Comparison of ENCODE assay signal across 27 cellular contexts in the genomic region with DNA sequence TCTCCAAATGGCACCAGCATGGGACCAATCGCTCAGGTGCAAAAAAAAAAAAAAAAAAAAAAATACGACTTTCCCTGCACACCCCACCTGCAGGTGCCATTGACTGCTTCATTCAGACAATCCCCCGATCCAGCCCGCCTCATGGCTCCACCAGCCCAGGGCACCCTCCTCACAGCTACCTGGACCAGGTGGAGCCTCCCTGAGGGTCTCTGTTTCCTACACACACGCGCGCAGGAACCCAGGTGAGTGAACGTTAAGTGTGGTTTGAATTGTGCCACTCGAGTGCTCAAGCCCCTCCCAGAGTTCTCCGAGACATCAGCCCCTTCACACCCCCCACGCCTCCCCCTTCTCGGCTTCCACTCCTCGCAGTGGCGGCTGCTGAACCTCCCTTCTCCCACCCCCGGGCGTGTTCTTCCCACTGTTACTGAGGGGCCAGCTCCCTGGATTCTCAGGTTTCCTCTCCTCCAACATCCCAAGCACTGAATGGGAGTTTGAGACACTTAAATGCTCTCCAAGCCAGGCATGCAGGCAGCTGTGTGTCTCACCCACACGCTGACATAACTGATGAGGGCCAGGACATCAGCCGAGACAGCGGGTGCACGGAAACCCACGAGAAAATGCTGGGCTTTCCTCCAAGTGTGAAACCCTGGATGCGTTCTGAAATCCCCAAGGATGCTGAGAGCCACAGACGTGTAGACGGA.
DNase-seq lines count a peak whose midpoint lies in the region; ATAC-seq and TF ChIP-seq lines count a peak whose summit lies in the region.
"Had no signal": no experiment of that assay in that cellular context is flagged by ENCODE, and none has a peak within 500 bp of the region (broad histone marks: within the 10 kb centered on the region; RNA-seq: fewer than 3 reads in every experiment).

No MANE protein-coding gene starts in this region.

- no peak for TF ChIP-seq POLR2A in thyroid gland (IDR thresholded peaks at IDR 0.05)

- DNase-seq in NCI-H345 (lab: John Stamatoyannopoulos, UW) (peak; percentile 34), NCI-H345 treated with DMSO at 0.1 percent for 48 hours (lab: John Stamatoyannopoulos, UW; ENCODE audit: unreplicated experiment) (no peak), NCI-H2107 treated with DMSO at 0.1 percent for 48 hours (lab: John Stamatoyannopoulos, UW; ENCODE audit: unreplicated experiment) (peak; percentile 48), lung (ENCODE audit: low spot score) (no peak), thyroid gland (peak; percentile 17 to 64), NCI-H146 (lab: John Stamatoyannopoulos, UW) (no peak)
- no peak for DNase-seq in stimulated activated CD4-positive, alpha-beta T cell treated with anti-CD3 and anti-CD28 coated beads, Interleukin-4, amount 100 ng/mL, for 24 hours
- DNase-seq: 8988T; activated CD4-positive, alpha-beta memory T cell treated with anti-CD3 and anti-CD28 coated beads, Interleukin-2, amount 10 ng/mL, durations not matched to agents 7 days and 5 days; activated CD4-positive, CD25-positive, alpha-beta regulatory T cell treated with anti-CD3 and anti-CD28 coated beads, Interleukin-2, amount 50 U/mL, for 72 hours; activated gamma-delta T cell; activated T-cell treated with anti-CD3 and anti-CD28 coated beads for 4 hours; body of pancreas; effector CD8-positive, alpha-beta T cell; foreskin fibroblast; GF-D8; GM23248; heart right ventricle; mesendoderm; NCI-H1930; occipital lobe; stimulated activated CD4-positive, alpha-beta T cell treated with anti-CD3 and anti-CD28 coated beads, Interleukin-4, amount 100 ng/mL, for 4 hours; stimulated activated naive CD4-positive, alpha-beta T cell treated with Interleukin-2 at 50 U/mL for 16 hours had no signal

- H3K4me3 ChIP-seq in lung (no peak overlapping the region), thyroid gland (replicated peaks in 1 of 3) (no peak overlapping the region)
- H3K4me3 ChIP-seq: body of pancreas, GM23248, heart right ventricle, SJSA1 had no signal

- H3K4me1 ChIP-seq in lung (ENCODE audit: control insufficient read depth in 2 of 2, insufficient read depth in 2 of 2, low read length in 2 of 2) (no peaks in the 10 kb centered on the region), thyroid gland (peaks cover 4 to 6% of the 10 kb centered on the region in 2 donors)
- H3K4me1 ChIP-seq: body of pancreas, heart right ventricle, SJSA1 had no signal

- TF ChIP-seq CTCF in lung (IDR thresholded peaks at IDR 0.05; ENCODE audit: control extremely low read depth, extremely low read depth) (no peak), thyroid gland (IDR thresholded peaks at IDR 0.05) (no peak)

- H3K27ac ChIP-seq in lung (ENCODE audit: low read depth in 1 of 2, low read length in 1 of 2) (no peak overlapping the region), thyroid gland (no peak overlapping the region)
- H3K27ac ChIP-seq: body of pancreas, GM23248, heart right ventricle, KMS-11, SJSA1 had no signal

- WGBS in lung, 2 donors: 42 to 56% methylated on average over 23 to 24 of the region's 24 CpGs
- WGBS in thyroid gland, 2 donors: 26 to 38% methylated on average over 24 of the region's 24 CpGs

- peak; percentile 20 for ATAC-seq in lung (ENCODE audit: insufficient read depth, low FRiP score)
- no peak for ATAC-seq in GM18861 (IDR thresholded peaks at IDR 0.05; ENCODE audit: unreplicated experiment)
- ATAC-seq: body of pancreas; CD8-positive, alpha-beta T cell; heart right ventricle had no signal

- intact Hi-C loops in thyroid gland (cut with DNase I): no loop called here

- no peaks in the 10 kb centered on the region for H3K27me3 ChIP-seq in lung (ENCODE audit: control insufficient read depth, insufficient read depth)
- no peaks in the 10 kb centered on the region for H3K27me3 ChIP-seq in thyroid gland
- H3K27me3 ChIP-seq: body of pancreas, SJSA1 had no signal

- H3K36me3 ChIP-seq in lung (ENCODE audit: control insufficient read depth in 2 of 2, insufficient read depth in 2 of 2, low read length in 2 of 2): no peaks in the 10 kb centered on the region
- H3K36me3 ChIP-seq in thyroid gland: no peaks in the 10 kb centered on the region
- H3K36me3 ChIP-seq: heart right ventricle, SJSA1 had no signal

- H3K9me3 ChIP-seq in lung (ENCODE audit: control insufficient read depth in 2 of 2, insufficient read depth in 1 of 2, low read length in 1 of 2) (no peaks in the 10 kb centered on the region), thyroid gland (no peaks in the 10 kb centered on the region)
- H3K9me3 ChIP-seq: body of pancreas, heart right ventricle, SJSA1 had no signal

Comparison
In these comparisons a context has a peak if more than half of its experiments do, and no peak if none do; other contexts are left out.
1. DNase-seq: peak in NCI-H345 (single experiment), NCI-H2107 treated with DMSO at 0.1 percent for 48 hours (single experiment) and thyroid gland (2 of 2); none in NCI-H345 treated with DMSO at 0.1 percent for 48 hours (single experiment), lung (single experiment), NCI-H146 (single experiment) and stimulated activated CD4-positive, alpha-beta T cell treated with anti-CD3 and anti-CD28 coated beads, Interleukin-4, amount 100 ng/mL, for 24 hours (single experiment).